In genomic region chr5:95102687-95103086, GRCh38 we compare ENCODE assay signal across 15 cellular contexts.
DNase-seq lines count a peak whose midpoint lies in the region; ATAC-seq, FAIRE-seq and TF ChIP-seq lines count a peak whose summit lies in the region.
"Had no signal": no experiment of that assay in that cellular context is flagged by ENCODE, and none has a peak within 500 bp of the region (broad histone marks: within the 10 kb centered on the region; RNA-seq: fewer than 3 reads in every experiment).

No MANE protein-coding gene starts in this region.

- H3K4me1 ChIP-seq in esophagus muscularis mucosa (no peaks in the 10 kb centered on the region), tibial artery (no peaks in the 10 kb centered on the region)
- H3K4me1 ChIP-seq: neural progenitor cell, Peyer's patch had no signal

- DNase-seq in GM18507 (ENCODE audit: extremely low spot score, insufficient read length, low read depth) (peak; percentile 44), NCI-H2107 treated with DMSO at 0.1 percent for 48 hours (lab: John Stamatoyannopoulos, UW; ENCODE audit: unreplicated experiment) (no peak), esophagus muscularis mucosa (ENCODE audit: extremely low spot score) (no peak), tibial artery (no peak)
- no peak for DNase-seq in activated CD4-positive, CD25-positive, alpha-beta regulatory T cell treated with anti-CD3 and anti-CD28 coated beads, Interleukin-2, amount 50 U/mL, for 72 hours
- DNase-seq: activated CD8-positive, alpha-beta memory T cell treated with anti-CD3 and anti-CD28 coated beads, Interleukin-2, amount 50 U/mL, for 48 hours; foreskin melanocyte; Peyer's patch had no signal

- no peak for TF ChIP-seq POLR2A in esophagus muscularis mucosa (IDR thresholded peaks at IDR 0.05; ENCODE audit: low read depth)

- no peak overlapping the region for H3K4me3 ChIP-seq in esophagus muscularis mucosa
- no peak overlapping the region for H3K4me3 ChIP-seq in tibial artery
- H3K4me3 ChIP-seq: neural progenitor cell, Peyer's patch, skin epidermis had no signal

- H3K27ac ChIP-seq in esophagus muscularis mucosa (replicated peaks in 1 of 4) (no peak overlapping the region), tibial artery (no peak overlapping the region)
- H3K27ac ChIP-seq: HL-60, neural progenitor cell, Peyer's patch, skin epidermis had no signal

- TF ChIP-seq CTCF in esophagus muscularis mucosa (IDR thresholded peaks at IDR 0.05) (no peak), tibial artery (IDR thresholded peaks at IDR 0.05) (no peak)

- intact Hi-C loops in esophagus muscularis mucosa (cut with DNase I) = no loop called here
- intact Hi-C loops in tibial artery (cut with DNase I; ENCODE audit: low total_unique reads) = no loop called here

- TF ChIP-seq EP300 in esophagus muscularis mucosa (IDR thresholded peaks at IDR 0.05) = no peak

- no peaks in the 10 kb centered on the region for H3K27me3 ChIP-seq in esophagus muscularis mucosa
- no peaks in the 10 kb centered on the region for H3K27me3 ChIP-seq in tibial artery
- H3K27me3 ChIP-seq: neural progenitor cell, Peyer's patch had no signal

- H3K9me3 ChIP-seq in esophagus muscularis mucosa = no peaks in the 10 kb centered on the region
- no peaks in the 10 kb centered on the region for H3K9me3 ChIP-seq in tibial artery
- H3K9me3 ChIP-seq: Peyer's patch had no signal

- no peaks in the 10 kb centered on the region for H3K36me3 ChIP-seq in esophagus muscularis mucosa
- no peaks in the 10 kb centered on the region for H3K36me3 ChIP-seq in tibial artery
- H3K36me3 ChIP-seq: neural progenitor cell, Peyer's patch had no signal

- whole genome bisulfite sequencing in esophagus muscularis mucosa = 92% methylated on average over 1 of the region's 1 CpG

- ATAC-seq in GM19467 (IDR thresholded peaks at IDR 0.05; ENCODE audit: unreplicated experiment) (peak; percentile 97), HG02852 (IDR thresholded peaks at IDR 0.05; ENCODE audit: unreplicated experiment) (peak; percentile 79), HG03520 (IDR thresholded peaks at IDR 0.05; ENCODE audit: unreplicated experiment) (peak; percentile 93)

- peak; percentile 98 for FAIRE-seq in GM18507 (lab: Jason Lieb, UNC)
- FAIRE-seq: GM12892 had no signal
